ENCODE assay signal across 25 cellular contexts in genomic region chr17:19018600-19018950, GRCh38. TPM values are rescaled to one million over a fixed set of nuclear protein-coding genes. Genes with fewer than 3 reads are reported as not detected.
DNase-seq lines count a peak whose midpoint lies in the region; ATAC-seq, FAIRE-seq and TF ChIP-seq lines count a peak whose summit lies in the region.
"Had no signal": no experiment of that assay in that cellular context is flagged by ENCODE, and none has a peak within 500 bp of the region (broad histone marks: within the 10 kb centered on the region; RNA-seq: fewer than 3 reads in every experiment).

No MANE protein-coding gene starts in this region.

- in situ Hi-C loops in GM12878 (cut with MboI): no loop called here

- RAD21 ChIA-PET in GM12878 (lab: Charles Lee; ENCODE audit: unreplicated experiment): interaction anchor here (1.5 kb wide), 1 partner anchor 57 kb away, joined by 5 read pairs; no protein-coding TSS in a partner anchor

- no peak for TF ChIP-seq CTCF in left ventricle myocardium inferior (IDR thresholded peaks at IDR 0.05; ENCODE audit: borderline replicate concordance)
- no peak for TF ChIP-seq CTCF in GM12878 (IDR thresholded peaks at IDR 0.05 in 2 of 3, conservative IDR thresholded peaks at IDR 0.05 in 1 of 3; ENCODE audit: control insufficient read depth in 2 of 3, extremely low read depth in 1 of 3, insufficient read depth in 1 of 3, low read depth in 3 of 3, low read length in 3 of 3)
- no peak for TF ChIP-seq CTCF in mucosa of descending colon (IDR thresholded peaks at IDR 0.05)

- H3K4me3 ChIP-seq in left ventricle myocardium inferior (no peak overlapping the region), GM12878 (no peak overlapping the region), mucosa of descending colon (no peak overlapping the region), aorta (ENCODE audit: low read length in 2 of 2) (no peak overlapping the region)
- H3K4me3 ChIP-seq: A549, ascending aorta, left lung, skin epidermis had no signal

- no peak for TF ChIP-seq EP300 in GM12878 (IDR thresholded peaks at IDR 0.05; ENCODE audit: borderline replicate concordance in 1 of 2, control insufficient read depth in 1 of 2, low read depth in 2 of 2, low read length in 2 of 2)

- intact Hi-C loops in Right ventricle myocardium inferior (cut with DNase I) (no loop called here), left ventricle myocardium inferior (cut with micrococcal nuclease) (no loop called here), GM12878 (cut with micrococcal nuclease; ENCODE audit: unreplicated experiment) (no loop called here), mucosa of descending colon (cut with DNase I, micrococcal nuclease) (no loop called here), aorta (cut with DNase I) (no loop called here)

- POLR2A ChIA-PET in GM12878 (lab: Charles Lee): no interaction called here

- H3K27me3 ChIP-seq in left ventricle myocardium inferior (ENCODE audit: low read depth) (no peaks in the 10 kb centered on the region), GM12878 (replicated peaks in 1 of 2; ENCODE audit: control insufficient read depth in 2 of 2, insufficient read depth in 2 of 2, low read length in 1 of 2) (no peaks in the 10 kb centered on the region), aorta (ENCODE audit: control insufficient read depth in 1 of 2, insufficient read depth in 2 of 2, low read length in 1 of 2) (no peaks in the 10 kb centered on the region)
- H3K27me3 ChIP-seq: ascending aorta, left lung had no signal

- SMC1A ChIA-PET in GM12878 (lab: Charles Lee; ENCODE audit: uncharacterized antibody, unreplicated experiment): no interaction called here

- no peak for FAIRE-seq in GM12878 (lab: Jason Lieb, UNC)
- FAIRE-seq: A549, colon had no signal

- H4K20me1 ChIP-seq in GM12878 (ENCODE audit: control insufficient read depth, insufficient read depth): no peaks in the 10 kb centered on the region

- no peaks in the 10 kb centered on the region for H3K79me2 ChIP-seq in GM12878 (ENCODE audit: control insufficient read depth, insufficient read depth, low read length)

- H3K27ac ChIP-seq in left ventricle myocardium inferior (replicated peaks): no peak overlapping the region
- H3K27ac ChIP-seq in GM12878 (ENCODE audit: control insufficient read depth, insufficient read depth): no peak overlapping the region
- H3K27ac ChIP-seq in aorta (ENCODE audit: low read depth in 1 of 2, low read length in 2 of 2): no peak overlapping the region
- H3K27ac ChIP-seq: ascending aorta, left lung, skin epidermis had no signal

- no peak overlapping the region for H2AFZ ChIP-seq in GM12878 (ENCODE audit: control insufficient read depth, low read depth, low read length)

- WGBS in GM12878 (ENCODE audit: insufficient coverage, insufficient replicate concordance, low lambda C conversion rate, missing lambda C conversion rate): 71% methylated on average over 6 of the region's 6 CpGs
- 86 to 89% methylated on average over 6 of the region's 6 CpGs for WGBS in aorta, 2 donors

- no peaks in the 10 kb centered on the region for H3K36me3 ChIP-seq in left ventricle myocardium inferior
- peaks cover 0 to 13% of the 10 kb centered on the region in 2 experiments; a peak in 3 of 4 replicates for H3K36me3 ChIP-seq in GM12878 (ENCODE audit: control insufficient read depth in 2 of 2, insufficient read depth in 2 of 2, low read length in 1 of 2)
- H3K36me3 ChIP-seq in mucosa of descending colon (ENCODE audit: low read depth): no peaks in the 10 kb centered on the region
- H3K36me3 ChIP-seq in aorta (ENCODE audit: control insufficient read depth in 1 of 2, insufficient read depth in 2 of 2, low read length in 1 of 2): no peaks in the 10 kb centered on the region
- H3K36me3 ChIP-seq: ascending aorta, left lung had no signal

- ATAC-seq in Right ventricle myocardium inferior (no peak), GM12878 (no peak; the same call in 2 of the 3 replicates), mucosa of descending colon (no peak), aorta (ENCODE audit: low FRiP score) (no peak), GM21381 (IDR thresholded peaks at IDR 0.05; ENCODE audit: unreplicated experiment) (no peak)
- ATAC-seq: A549; activated CD4-positive, CD25-positive, alpha-beta regulatory T cell treated with anti-CD3 and anti-CD28 coated beads, Interleukin-2, amount 50 U/mL, for 24 hours; activated naive CD4-positive, alpha-beta T cell treated with anti-CD3 and anti-CD28 coated beads, Interleukin-2, amount 50 U/mL, for 72 hours; left lung; stimulated activated naive CD8-positive, alpha-beta T cell treated with anti-CD3 and anti-CD28 coated beads, Interleukin-15, Interleukin-2, amounts not matched to agents 100 U/mL and 50 U/mL, for 24 hours had no signal

- TF ChIP-seq RAD21 in GM12878 (IDR thresholded peaks at IDR 0.05; ENCODE audit: insufficient read depth, low read depth, low read length): no peak

- TF ChIP-seq POLR2A in GM12878 (IDR thresholded peaks at IDR 0.05; ENCODE audit: low read depth, low read length): no peak

- no peaks in the 10 kb centered on the region for H3K9me3 ChIP-seq in left ventricle myocardium inferior (replicated peaks)
- H3K9me3 ChIP-seq in GM12878 (replicated peaks; ENCODE audit: control insufficient read depth, insufficient read depth, low read length): no peaks in the 10 kb centered on the region
- H3K9me3 ChIP-seq in mucosa of descending colon: no peaks in the 10 kb centered on the region
- no peaks in the 10 kb centered on the region for H3K9me3 ChIP-seq in aorta (ENCODE audit: control insufficient read depth, low read length)
- H3K9me3 ChIP-seq: A549, ascending aorta, left lung had no signal

- CTCF ChIA-PET in GM12878 (lab: Yijun Ruan, JAX): interaction anchor here (0.6 kb wide), 1 partner anchor 45 kb away, joined by 5 read pairs; no protein-coding TSS in a partner anchor

- H3K4me2 ChIP-seq in GM12878 (ENCODE audit: control insufficient read depth, insufficient read depth): no peak overlapping the region
- H3K4me2 ChIP-seq: A549 had no signal

- BruUV-seq in GM12878 (replicated peaks; lab: Mats Ljungman, UMichigan): no TSS peak

- DNase-seq in Right ventricle myocardium inferior (ENCODE audit: missing footprints): peak; percentile 37
- DNase-seq in left ventricle myocardium inferior: no peak
- DNase-seq in GM12878 (ENCODE audit: low read depth, low spot score): no peak
- peak in 2 of 3 donors; percentile 21 to 31 for DNase-seq in mucosa of descending colon
- DNase-seq in aorta: peak; percentile 24 to 60
- DNase-seq in anterior cingulate cortex (lab: John Stamatoyannopoulos, UW): no peak
- DNase-seq in putamen (ENCODE audit: low spot score): no peak
- DNase-seq: activated CD4-positive, alpha-beta memory T cell treated with anti-CD3 and anti-CD28 coated beads, Interleukin-2, amount 10 ng/mL, durations not matched to agents 7 days and 5 days; DMS 273 treated with DMSO at 0.1 percent for 48 hours; H9; hypothalamus; Karpas-422; naive B cell; NCI-H2029 treated with DMSO at 0.1 percent for 48 hours; occipital lobe; SIG-M5; stimulated activated naive CD8-positive, alpha-beta T cell treated with anti-CD3 and anti-CD28 coated beads, Interleukin-15, Interleukin-2, amounts not matched to agents 100 U/mL and 50 U/mL, for 24 hours had no signal

- H3K4me1 ChIP-seq in left ventricle myocardium inferior (no peaks in the 10 kb centered on the region), GM12878 (ENCODE audit: control insufficient read depth, insufficient read depth, low read length) (no peaks in the 10 kb centered on the region), mucosa of descending colon (ENCODE audit: low read depth) (no peaks in the 10 kb centered on the region), aorta (ENCODE audit: control insufficient read depth in 1 of 2, insufficient read depth in 2 of 2, low read length in 2 of 2) (no peaks in the 10 kb centered on the region)
- H3K4me1 ChIP-seq: ascending aorta, left lung had no signal

- no peak overlapping the region for H3K9ac ChIP-seq in GM12878 (ENCODE audit: control insufficient read depth, insufficient read depth, low read length)

RNA-seq across cellular contexts. Expression of gene FAM83G, which starts 14.0 kb away (rescaled TPM):
- total RNA-seq in Right ventricle myocardium inferior (2.7 TPM), left ventricle myocardium inferior (2.2 TPM), GM12878 (2014; rRNA removed) (14.1 and 14.8 TPM in 2 replicates), GM12878 (2014; rRNA removed; fragmentation: Illumina TruSeq; extraction: Trizol) (5.8 and 6.9 TPM in 2 replicates), GM12878 (2021) (15.1 and 16.7 TPM in 2 replicates), mucosa of descending colon (10 to 100 TPM; 18.9 to 40.4 (median 29.1) TPM), aorta (10 to 100 TPM in 1 of 2 donors, 1 to 10 TPM in 1; 7.1 to 12.9 TPM)
- total RNA-seq in GM12878 (2013; cell fraction: nucleolus; rRNA removed): 23.3 and 27.2 TPM in 2 replicates
- polyA plus RNA-seq in GM12878 (2011; ENCODE audit: low read depth): 1.5 TPM
- polyA plus RNA-seq in GM12878 (2011; rRNA removed) (3.8 and 7.5 TPM in 2 replicates), GM12878 (2014; fragmentation: Illumina TruSeq; extraction: Trizol) (3.3 and 5.9 TPM in 2 replicates), GM12878 (2014; fragmentation: Nextera tagmentation; extraction: Ambion mirVana) (under 1 TPM; 0.03 to 0.07 TPM), GM12878 (2014; rRNA removed) (11.7 and 13.1 TPM in 2 replicates), GM12878 (2016; fragmentation: Nextera tagmentation; extraction: Ambion mirVana) (1 to 10 TPM; 5.0 to 6.0 TPM), aorta (1 to 10 TPM; 2.5 to 3.4 TPM)
- 8.7 and 11.9 TPM in 2 replicates for polyA plus RNA-seq in GM12878 (2011; cell fraction: cytosol; rRNA removed)
- polyA plus RNA-seq in GM12878 (2011; cell fraction: nucleus; rRNA removed): 32.3 and 34.6 TPM in 2 replicates
- 5.1 and 5.5 TPM in 2 replicates for polyA plus RNA-seq in GM12878 (2012)
- 7.5 and 14.2 TPM in 2 replicates for polyA minus RNA-seq in GM12878 (2011; rRNA and poly(A)+ RNA removed)
- 5.8 and 6.5 TPM in 2 replicates for polyA minus RNA-seq in GM12878 (2011; cell fraction: cytosol; rRNA and poly(A)+ RNA removed)
- 8.9 and 13.5 TPM in 2 replicates for polyA minus RNA-seq in GM12878 (2011; cell fraction: nucleus; rRNA and poly(A)+ RNA removed)

RNA-seq across cellular contexts. Expression of gene GRAP, which starts 28.2 kb away (rescaled TPM):
- total RNA-seq in Right ventricle myocardium inferior: 2.0 TPM
- total RNA-seq in left ventricle myocardium inferior: 1.7 TPM
- total RNA-seq in GM12878 (2013; cell fraction: nucleolus; rRNA removed): 20.9 and 22.9 TPM in 2 replicates
- total RNA-seq in GM12878 (2014; rRNA removed): 72.6 and 78.3 TPM in 2 replicates
- 36.3 and 37.5 TPM in 2 replicates for total RNA-seq in GM12878 (2014; rRNA removed; fragmentation: Illumina TruSeq; extraction: Trizol)
- total RNA-seq in GM12878 (2021): 50.4 and 51.2 TPM in 2 replicates
- polyA plus RNA-seq in GM12878 (2011; ENCODE audit: low read depth): 9.0 TPM
- polyA plus RNA-seq in GM12878 (2011; rRNA removed): 11.0 and 18.5 TPM in 2 replicates
- polyA plus RNA-seq in GM12878 (2011; cell fraction: cytosol; rRNA removed): 27.0 and 33.8 TPM in 2 replicates
- polyA plus RNA-seq in GM12878 (2011; cell fraction: nucleus; rRNA removed): 34.3 and 41.5 TPM in 2 replicates
- 29.0 and 29.6 TPM in 2 replicates for polyA plus RNA-seq in GM12878 (2012)
- polyA plus RNA-seq in GM12878 (2014; fragmentation: Illumina TruSeq; extraction: Trizol): 31.2 and 40.1 TPM in 2 replicates
- 1 to 10 TPM in 1 of 2 experiments, under 1 TPM in 1; 0.58 to 1.7 TPM for polyA plus RNA-seq in GM12878 (2014; fragmentation: Nextera tagmentation; extraction: Ambion mirVana)
- polyA plus RNA-seq in GM12878 (2014; rRNA removed): 65.2 and 72.3 TPM in 2 replicates
- polyA plus RNA-seq in GM12878 (2016; fragmentation: Nextera tagmentation; extraction: Ambion mirVana): 10 to 100 TPM; 30.6 to 35.6 TPM
- polyA minus RNA-seq in GM12878 (2011; rRNA and poly(A)+ RNA removed): 9.7 and 24.5 TPM in 2 replicates
- 9.0 and 9.9 TPM in 2 replicates for polyA minus RNA-seq in GM12878 (2011; cell fraction: cytosol; rRNA and poly(A)+ RNA removed)
- 12.0 and 14.2 TPM in 2 replicates for polyA minus RNA-seq in GM12878 (2011; cell fraction: nucleus; rRNA and poly(A)+ RNA removed)
- 1 to 10 TPM; 1.2 to 2.5 (median 1.8) TPM for total RNA-seq in mucosa of descending colon
- 1 to 10 TPM; 4.0 to 6.3 TPM for total RNA-seq in aorta
- polyA plus RNA-seq in aorta: 1 to 10 TPM in 1 of 2 donors, under 1 TPM in 1; 0.87 to 2.4 TPM

Comparison
In these comparisons a context has a peak if more than half of its experiments do, and no peak if none do; other contexts are left out.
1. DNase-seq: peak in Right ventricle myocardium inferior (single experiment), mucosa of descending colon (2 of 3) and aorta (2 of 2); none in left ventricle myocardium inferior (single experiment), GM12878 (single experiment), anterior cingulate cortex (0 of 58) and putamen (single experiment).